17 cellular contexts compared by ENCODE assay signal in the genomic region with DNA sequence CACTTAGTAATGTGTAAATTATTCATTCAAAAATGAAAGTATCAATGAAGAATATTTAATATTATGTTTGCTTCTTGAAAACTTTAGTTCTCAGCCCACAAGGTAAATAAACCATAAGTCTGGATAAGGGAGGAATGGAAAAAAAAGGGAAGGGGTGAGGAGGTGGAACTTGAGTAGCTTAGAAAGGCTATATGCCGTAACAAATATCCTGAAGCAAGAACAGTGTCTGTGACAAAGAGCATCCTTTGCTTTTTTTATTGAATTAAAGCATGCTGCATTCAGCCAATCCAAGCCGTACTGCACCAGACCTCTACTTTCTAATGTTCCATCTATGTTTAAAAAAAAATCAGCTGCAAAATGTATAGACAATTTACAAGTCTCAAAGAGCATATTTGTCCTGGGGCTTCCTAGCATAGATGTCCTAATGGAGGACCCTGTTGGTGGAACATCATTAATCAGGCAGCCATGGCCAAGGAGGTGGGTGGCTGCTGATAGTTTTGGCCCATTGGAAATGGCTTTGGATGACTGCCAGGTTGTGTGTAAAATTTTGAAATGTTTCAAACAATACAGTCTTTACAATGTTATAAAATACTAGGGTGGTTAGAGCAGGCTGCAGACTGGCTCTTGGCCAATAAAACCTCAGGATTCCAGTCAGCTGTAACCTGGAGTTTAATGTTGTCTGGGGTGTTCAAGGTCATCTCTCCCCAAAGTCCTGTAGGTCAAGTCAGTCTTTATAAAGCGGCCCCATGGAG.
DNase-seq lines count a peak whose midpoint lies in the region; ATAC-seq, FAIRE-seq and TF ChIP-seq lines count a peak whose summit lies in the region.
"Had no signal": no experiment of that assay in that cellular context is flagged by ENCODE, and none has a peak within 500 bp of the region (broad histone marks: within the 10 kb centered on the region; RNA-seq: fewer than 3 reads in every experiment).

No MANE protein-coding gene starts in this region.

- H3K79me2 ChIP-seq in HepG2 (ENCODE audit: insufficient read depth, low read length) = no peaks in the 10 kb centered on the region

- H3K4me3 ChIP-seq in HepG2 (replicated peaks in 1 of 3; ENCODE audit: insufficient read depth in 1 of 3, low read depth in 2 of 3, low read length in 3 of 3) = no peak overlapping the region

- POLR2A ChIA-PET in HEK293T (lab: Yijun Ruan, JAX) (no interaction called here), HepG2 (lab: Yijun Ruan, JAX) (no interaction called here)

- DNase-seq in HEK293T (ENCODE audit: extremely low spot score) (peak; percentile 17), NCI-H2107 treated with DMSO at 0.1 percent for 48 hours (lab: John Stamatoyannopoulos, UW; ENCODE audit: unreplicated experiment) (peak; percentile 60), astrocyte of the hippocampus (ENCODE audit: low read depth, low spot score) (peak; percentile 58), GOT3 (lab: John Stamatoyannopoulos, UW) (no peak), HepG2 (ENCODE audit: low spot score) (no peak), NCI-H82 treated with DMSO at 0.1 percent for 48 hours (lab: John Stamatoyannopoulos, UW; ENCODE audit: unreplicated experiment) (no peak)
- DNase-seq: activated CD8-positive, alpha-beta T cell treated with anti-CD3 and anti-CD28 coated beads for 36 hours; DMS53; NCI-H524; retina; WERI-Rb-1 had no signal

- H3K9me3 ChIP-seq in HepG2 (ENCODE audit: low read length) = peaks cover 34% of the 10 kb centered on the region

- peak overlapping the region in 2 of 3 experiments; percentile 25 to 49 for H3K27ac Mint-ChIP-seq in nephron
- H3K27ac Mint-ChIP-seq: activated CD8-positive, alpha-beta T cell treated with anti-CD3 and anti-CD28 coated beads for 36 hours; activated T-helper 1 cell treated with anti-CD3 and anti-CD28 coated beads, Interleukin-12 subunit alpha, Interleukin-12 subunit beta, Interleukin-2, Interleukin-4 antibody, amounts not matched to agents 30 ng/mL and 10 ng/mL and 1 ng/mL, durations not matched to agents 14 hours and 24 hours and 36 hours had no signal

- H2AFZ ChIP-seq in HepG2 (ENCODE audit: low read length) = no peak overlapping the region

- no peak overlapping the region for H3K9ac ChIP-seq in HepG2 (ENCODE audit: insufficient read depth, low read depth, low read length)

- no peak for TF ChIP-seq RAD21 in HepG2 (CRISPR knock-in tag; IDR thresholded peaks at IDR 0.05)

- no peaks in the 10 kb centered on the region for H3K27me3 Mint-ChIP-seq in nephron (ENCODE audit: low read depth)
- H3K27me3 Mint-ChIP-seq: activated CD8-positive, alpha-beta T cell treated with anti-CD3 and anti-CD28 coated beads for 36 hours had no signal

- no peak for ATAC-seq in GM18861 (IDR thresholded peaks at IDR 0.05; ENCODE audit: unreplicated experiment)
- ATAC-seq in HepG2 = no peak
- ATAC-seq: activated CD8-positive, alpha-beta T cell treated with anti-CD3 and anti-CD28 coated beads for 36 hours; Panc1 had no signal

- H3K4me1 ChIP-seq in HepG2 (ENCODE audit: insufficient read depth, low read length) = no peaks in the 10 kb centered on the region

- TF ChIP-seq POLR2A in HepG2 (IDR thresholded peaks at IDR 0.05; ENCODE audit: insufficient read depth in 1 of 2, low read depth in 2 of 2, low read length in 2 of 2) = no peak

- no peaks in the 10 kb centered on the region for H4K20me1 ChIP-seq in HepG2 (ENCODE audit: insufficient read depth, low read length)

- H3K4me3 Mint-ChIP-seq in nephron = no peak overlapping the region
- H3K4me3 Mint-ChIP-seq: activated CD8-positive, alpha-beta T cell treated with anti-CD3 and anti-CD28 coated beads for 36 hours; activated T-helper 1 cell treated with anti-CD3 and anti-CD28 coated beads, Interleukin-12 subunit alpha, Interleukin-12 subunit beta, Interleukin-2, Interleukin-4 antibody, amounts not matched to agents 30 ng/mL and 10 ng/mL and 1 ng/mL, durations not matched to agents 14 hours and 24 hours and 36 hours had no signal

- intact Hi-C loops in HepG2 (cut with micrococcal nuclease; ENCODE audit: unreplicated experiment) = no loop called here

- H3K36me3 ChIP-seq in HepG2 (replicated peaks in 1 of 2; ENCODE audit: control insufficient read depth in 1 of 2, insufficient read depth in 2 of 2, low read length in 2 of 2) = no peaks in the 10 kb centered on the region
- H3K36me3 ChIP-seq: WERI-Rb-1 had no signal

- no TSS peak for BruUV-seq in HepG2 (replicated peaks; lab: Mats Ljungman, UMichigan)

- in situ Hi-C loops in HepG2 (cut with HindIII; ENCODE audit: extremely low pct_ligation_motif_present, low pct_unique_long_range_greater_than_20kb) = no loop called here

- no peak overlapping the region for H3K4me2 ChIP-seq in HepG2 (ENCODE audit: low read depth, low read length)

- peaks cover 17% of the 10 kb centered on the region for H3K4me1 Mint-ChIP-seq in nephron

- 15% methylated on average over 3 of the region's 3 CpGs for WGBS in HepG2 (ENCODE audit: low lambda C conversion rate)

- no peaks in the 10 kb centered on the region for H3K27me3 ChIP-seq in HepG2 (ENCODE audit: control insufficient read depth in 1 of 2, insufficient read depth in 2 of 2, low read length in 2 of 2)

- H3K36me3 Mint-ChIP-seq in nephron (ENCODE audit: low read depth) = no peaks in the 10 kb centered on the region

- CTCF ChIA-PET in HEK293T (lab: Yijun Ruan, JAX) = no interaction called here
- CTCF ChIA-PET in HepG2 (lab: Yijun Ruan, JAX; ENCODE audit: low intra/inter-chr PET ratio, low total read pairs) = no interaction called here

- TF ChIP-seq EP300 in HepG2 (IDR thresholded peaks at IDR 0.05; ENCODE audit: low read depth in 2 of 2, low read length in 2 of 2) (no peak), HepG2 (CRISPR knock-in tag; IDR thresholded peaks at IDR 0.05; ENCODE audit: borderline replicate concordance) (no peak)

- H3K9me3 Mint-ChIP-seq in nephron = no peaks in the 10 kb centered on the region
- H3K9me3 Mint-ChIP-seq: activated T-helper 1 cell treated with anti-CD3 and anti-CD28 coated beads, Interleukin-12 subunit alpha, Interleukin-12 subunit beta, Interleukin-2, Interleukin-4 antibody, amounts not matched to agents 30 ng/mL and 10 ng/mL and 1 ng/mL, durations not matched to agents 14 hours and 24 hours and 36 hours had no signal

- no peak for FAIRE-seq in HepG2 (lab: Jason Lieb, UNC)
- FAIRE-seq: colon, endothelial cell of umbilical vein had no signal

- H3K27ac ChIP-seq in HepG2 (ENCODE audit: extremely low read length, insufficient read depth, low read length) = no peak overlapping the region
- H3K27ac ChIP-seq: WERI-Rb-1 had no signal

- TF ChIP-seq CTCF in nephron (IDR thresholded peaks at IDR 0.05; ENCODE audit: unreplicated experiment in 3 of 3) = no peak
- TF ChIP-seq CTCF in HepG2 (CRISPR knock-in tag; IDR thresholded peaks at IDR 0.05) = no peak

TF ChIP-seq in HEK293T, 16 proteins besides CTCF, POLR2A, EP300 and RAD21:
- TF ChIP-seq SP1 (IDR thresholded peaks at IDR 0.05) (no peak), ARNT (IDR thresholded peaks at IDR 0.05) (no peak), FOXA1 (IDR thresholded peaks at IDR 0.05) (no peak), FOXM1 (IDR thresholded peaks at IDR 0.05; ENCODE audit: borderline replicate concordance) (no peak), HDGF (IDR thresholded peaks at IDR 0.05; ENCODE audit: borderline replicate concordance) (no peak), ZNF384 (IDR thresholded peaks at IDR 0.05) (no peak), NFRKB (IDR thresholded peaks at IDR 0.05) (no peak), ELF4 (IDR thresholded peaks at IDR 0.05) (no peak), CTBP1 (IDR thresholded peaks at IDR 0.05; ENCODE audit: borderline replicate concordance) (no peak)

TF ChIP-seq in HepG2, 621 proteins besides CTCF, POLR2A, EP300 and RAD21:
- TF ChIP-seq, protein P1, sequence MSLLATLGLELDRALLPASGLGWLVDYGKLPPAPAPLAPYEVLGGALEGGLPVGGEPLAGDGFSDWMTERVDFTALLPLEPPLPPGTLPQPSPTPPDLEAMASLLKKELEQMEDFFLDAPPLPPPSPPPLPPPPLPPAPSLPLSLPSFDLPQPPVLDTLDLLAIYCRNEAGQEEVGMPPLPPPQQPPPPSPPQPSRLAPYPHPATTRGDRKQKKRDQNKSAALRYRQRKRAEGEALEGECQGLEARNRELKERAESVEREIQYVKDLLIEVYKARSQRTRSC (CRISPR knock-in tag; IDR thresholded peaks at IDR 0.05; ENCODE audit: low read depth) = no peak
- TF ChIP-seq KAT7 (CRISPR knock-in tag; IDR thresholded peaks at IDR 0.05; ENCODE audit: borderline replicate concordance) = no peak

Comparison
In these comparisons a context has a peak if more than half of its experiments do, and no peak if none do; other contexts are left out.
1. DNase-seq: peak in HEK293T (single experiment), NCI-H2107 treated with DMSO at 0.1 percent for 48 hours (single experiment) and astrocyte of the hippocampus (single experiment); none in GOT3 (single experiment), HepG2 (single experiment) and NCI-H82 treated with DMSO at 0.1 percent for 48 hours (single experiment).